9 cellular contexts compared by ENCODE assay signal in the genomic region with DNA sequence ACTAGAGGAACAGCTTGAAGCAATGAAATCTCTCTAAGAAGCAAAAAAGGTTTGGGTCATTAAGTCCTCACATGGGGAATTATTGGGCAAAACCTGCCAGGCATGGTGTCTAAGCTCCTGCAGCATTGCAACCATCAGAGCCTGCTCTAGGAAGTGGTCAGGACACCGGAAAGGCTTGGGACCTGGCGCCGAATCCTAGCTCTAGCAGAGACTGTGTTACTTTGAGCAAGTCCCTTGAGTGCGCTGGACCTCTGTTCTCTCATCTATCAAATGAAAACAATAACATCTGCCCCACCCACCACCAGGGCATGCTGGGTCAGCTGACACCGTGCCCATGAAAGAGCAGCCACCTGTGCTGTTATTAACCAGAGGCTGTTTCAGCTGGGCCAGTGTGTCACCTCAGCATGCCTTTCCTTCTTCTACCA. TPM values are rescaled to one million over a fixed set of nuclear protein-coding genes. Genes with fewer than 3 reads are reported as not detected.
DNase-seq lines count a peak whose midpoint lies in the region; ATAC-seq, FAIRE-seq and TF ChIP-seq lines count a peak whose summit lies in the region.
"Had no signal": no experiment of that assay in that cellular context is flagged by ENCODE, and none has a peak within 500 bp of the region (broad histone marks: within the 10 kb centered on the region; RNA-seq: fewer than 3 reads in every experiment).

No MANE protein-coding gene starts in this region.

- peaks cover 7% of the 10 kb centered on the region for H4K20me1 ChIP-seq in hepatocyte (ENCODE audit: insufficient read depth, poor library complexity, severe bottlenecking)

- 90% methylated on average over 5 of the region's 5 CpGs for WGBS in hepatocyte (ENCODE audit: low lambda C conversion rate, missing lambda C conversion rate)
- WGBS in small intestine, 3 donors: 19 to 54% (median 25%) methylated on average over 5 of the region's 5 CpGs
- no CpG with 5 or more reads among the region's 5 CpGs for WGBS in mesendoderm (ENCODE audit: extremely low coverage, insufficient coverage, low lambda C conversion rate)
- 95 to 96% methylated on average over 5 of the region's 5 CpGs for WGBS in endodermal cell (ENCODE audit: insufficient coverage in 1 of 2, insufficient read length in 1 of 2), 2 experiments

- TF ChIP-seq CTCF in HFFc6 (IDR thresholded peaks at IDR 0.05) (no peak), hepatocyte (IDR thresholded peaks at IDR 0.05; ENCODE audit: poor library complexity) (no peak), endodermal cell (conservative IDR thresholded peaks at IDR 0.05) (no peak)

- no peak overlapping the region for H2BK120ac ChIP-seq in mesendoderm (ENCODE audit: low read depth, low read length)

- H3K27ac ChIP-seq in hepatocyte (peak overlapping the region; percentile 90), small intestine (ENCODE audit: low read depth in 1 of 2, low read length in 1 of 2) (peak overlapping the region; percentile 85 to 90), mesendoderm (ENCODE audit: low read depth, low read length) (no peak overlapping the region), endodermal cell (ENCODE audit: low read depth, low read length) (no peak overlapping the region)

- no peak overlapping the region for H2AK5ac ChIP-seq in mesendoderm (ENCODE audit: low read length)

- no peaks in the 10 kb centered on the region for H3K9me3 Mint-ChIP-seq in HFFc6
- H3K9me3 Mint-ChIP-seq in endodermal cell: no peaks in the 10 kb centered on the region
- H3K9me3 Mint-ChIP-seq: activated naive CD8-positive, alpha-beta T cell treated with anti-CD3 and anti-CD28 coated beads, Interleukin-2, amount 10 ng/mL, durations not matched to agents 7 days and 5 days had no signal

- H3K27ac Mint-ChIP-seq in HFFc6 (peak overlapping the region; percentile 18; the same call in 1 of the 2 replicates), endodermal cell (no peak overlapping the region)
- H3K27ac Mint-ChIP-seq: activated naive CD8-positive, alpha-beta T cell treated with anti-CD3 and anti-CD28 coated beads, Interleukin-2, amount 10 ng/mL, durations not matched to agents 7 days and 5 days had no signal

- H3K36me3 ChIP-seq in hepatocyte (replicated peaks; ENCODE audit: insufficient read depth, low read depth): no peaks in the 10 kb centered on the region
- peaks cover 2 to 8% of the 10 kb centered on the region in 2 donors for H3K36me3 ChIP-seq in small intestine (ENCODE audit: control insufficient read depth in 2 of 2, insufficient read depth in 2 of 2, low read length in 2 of 2)
- no peaks in the 10 kb centered on the region for H3K36me3 ChIP-seq in mesendoderm (ENCODE audit: control insufficient read depth, insufficient read depth, low read length)
- H3K36me3 ChIP-seq in endodermal cell (ENCODE audit: control insufficient read depth, insufficient read depth, low read length): peaks cover 41% of the 10 kb centered on the region

- no peak overlapping the region for H2BK5ac ChIP-seq in mesendoderm (ENCODE audit: low read length)

- no peak overlapping the region for H3K18ac ChIP-seq in mesendoderm (ENCODE audit: low read length)

- H4K5ac ChIP-seq in mesendoderm (ENCODE audit: low read length): no peak overlapping the region

- H3K27me3 ChIP-seq in hepatocyte: no peaks in the 10 kb centered on the region
- no peaks in the 10 kb centered on the region for H3K27me3 ChIP-seq in small intestine (ENCODE audit: control insufficient read depth in 2 of 2, insufficient read depth in 2 of 2, low read length in 2 of 2)
- H3K27me3 ChIP-seq in mesendoderm (ENCODE audit: insufficient read depth, low read length, poor library complexity): no peaks in the 10 kb centered on the region
- H3K27me3 ChIP-seq in endodermal cell (ENCODE audit: control insufficient read depth, insufficient read depth, low read length, poor library complexity, severe bottlenecking): no peaks in the 10 kb centered on the region

- no peak overlapping the region for H4K8ac ChIP-seq in mesendoderm (ENCODE audit: low read depth, low read length)

- no peak overlapping the region for H3K23ac ChIP-seq in mesendoderm (ENCODE audit: low read length)

- H3K27me3 Mint-ChIP-seq in HFFc6 (ENCODE audit: insufficient read depth) (peaks cover 3% of the 10 kb centered on the region), endodermal cell (ENCODE audit: insufficient read depth) (no peaks in the 10 kb centered on the region)
- H3K27me3 Mint-ChIP-seq: activated naive CD8-positive, alpha-beta T cell treated with anti-CD3 and anti-CD28 coated beads, Interleukin-2, amount 10 ng/mL, durations not matched to agents 7 days and 5 days had no signal

- DNase-seq in HFFc6: no peak
- peak; percentile 27 for DNase-seq in SHP77 treated with DMSO at 0.1 percent for 48 hours (lab: John Stamatoyannopoulos, UW)
- peak; percentile 28 for DNase-seq in hepatocyte (ENCODE audit: low spot score)
- peak; percentile 91 for DNase-seq in small intestine
- DNase-seq in mesendoderm: no peak
- DNase-seq in NCI-H1436 (lab: John Stamatoyannopoulos, UW): no peak
- no peak for DNase-seq in endodermal cell
- DNase-seq: activated naive CD8-positive, alpha-beta T cell treated with anti-CD3 and anti-CD28 coated beads, Interleukin-2, amount 10 ng/mL, durations not matched to agents 7 days and 5 days had no signal

- H3K9me3 ChIP-seq in hepatocyte (ENCODE audit: low read depth) (no peaks in the 10 kb centered on the region), small intestine (ENCODE audit: control insufficient read depth, low read depth) (no peaks in the 10 kb centered on the region), endodermal cell (ENCODE audit: control insufficient read depth, low read length) (no peaks in the 10 kb centered on the region)

- H3K79me1 ChIP-seq in mesendoderm (ENCODE audit: low read length): peaks cover 15% of the 10 kb centered on the region

- H2BK15ac ChIP-seq in mesendoderm (replicated peaks; ENCODE audit: low read depth): no peak overlapping the region

- H3K4me3 ChIP-seq in hepatocyte (no peak overlapping the region), small intestine (ENCODE audit: low read depth in 1 of 2, low read length in 2 of 2) (no peak overlapping the region), mesendoderm (ENCODE audit: low read length) (no peak overlapping the region), endodermal cell (ENCODE audit: low read length) (no peak overlapping the region)

- H3K56ac ChIP-seq in mesendoderm (ENCODE audit: low read length): no peak overlapping the region

- H3K4me3 Mint-ChIP-seq in HFFc6: no peak overlapping the region
- H3K4me3 Mint-ChIP-seq in endodermal cell: no peak overlapping the region
- H3K4me3 Mint-ChIP-seq: activated naive CD8-positive, alpha-beta T cell treated with anti-CD3 and anti-CD28 coated beads, Interleukin-2, amount 10 ng/mL, durations not matched to agents 7 days and 5 days had no signal

- H3K4ac ChIP-seq in mesendoderm (ENCODE audit: low read depth, low read length): no peak overlapping the region

- ATAC-seq in HG03108 (IDR thresholded peaks at IDR 0.05; ENCODE audit: unreplicated experiment): no peak

- H3K36me3 Mint-ChIP-seq in HFFc6 (ENCODE audit: low read depth) (peaks cover 3% of the 10 kb centered on the region; the same call in 1 of the 2 replicates), endodermal cell (ENCODE audit: low read depth) (peaks cover 22% of the 10 kb centered on the region)

- H3K79me2 ChIP-seq in hepatocyte (peaks cover 79% of the 10 kb centered on the region), mesendoderm (ENCODE audit: control insufficient read depth, insufficient read depth, low read length) (peaks cover 10% of the 10 kb centered on the region)

- H3K4me1 ChIP-seq in hepatocyte (ENCODE audit: insufficient read depth) (peaks cover 45% of the 10 kb centered on the region), small intestine (ENCODE audit: control insufficient read depth in 2 of 2, insufficient read depth in 1 of 2, low read depth in 1 of 2, low read length in 1 of 2) (peaks cover 17 to 20% of the 10 kb centered on the region in 2 donors), mesendoderm (ENCODE audit: control insufficient read depth, low read depth, low read length) (peaks cover 5% of the 10 kb centered on the region), endodermal cell (ENCODE audit: control insufficient read depth, insufficient read depth, low read length) (peaks cover 5% of the 10 kb centered on the region)

- H3K4me2 ChIP-seq in hepatocyte (peak overlapping the region; percentile 54), mesendoderm (ENCODE audit: low read length) (no peak overlapping the region)

- H3K9me2 ChIP-seq in hepatocyte (replicated peaks; ENCODE audit: insufficient read depth): no peaks in the 10 kb centered on the region

- no peak for FAIRE-seq in small intestine (lab: Jason Lieb, UNC)

- H2AFZ ChIP-seq in hepatocyte: no peak overlapping the region

- H3K9ac ChIP-seq in mesendoderm (ENCODE audit: low read length) (no peak overlapping the region), endodermal cell (ENCODE audit: extremely low read depth, low read length, poor library complexity, severe bottlenecking) (no peak overlapping the region)

- peaks cover 62% of the 10 kb centered on the region for H3K4me1 Mint-ChIP-seq in HFFc6 (ENCODE audit: low read depth)
- peaks cover 10% of the 10 kb centered on the region for H3K4me1 Mint-ChIP-seq in endodermal cell

RNA-seq across cellular contexts. Expression of a gene that starts 6.3 kb away (rescaled TPM):
- total RNA-seq in HFFc6 (2021; fragmentation: NEBNext Ultra II Directional; extraction: Animal tissue kit (Norgen Biotek cat#: 25700)): 10 to 100 TPM; 57.6 to 84.6 (median 71.1) TPM
- total RNA-seq in hepatocyte (32.5 and 33.6 TPM in 2 replicates), endodermal cell (10 to 100 TPM; 27.0 to 28.3 TPM)
- polyA plus RNA-seq in hepatocyte (44.4 and 44.5 TPM in 2 replicates), small intestine (10 to 100 TPM; 12.1 to 27.6 (median 14.6) TPM)
- polyA plus RNA-seq in mesendoderm (2013, experiment 1 of 2): 21.1 TPM
- 22.5 TPM for polyA plus RNA-seq in mesendoderm (2013, experiment 2 of 2)
- 20.1 TPM for polyA plus RNA-seq in endodermal cell (2013, experiment 1 of 2)
- polyA plus RNA-seq in endodermal cell (2013, experiment 2 of 2): 18.2 TPM

RNA-seq across cellular contexts. Expression of a gene that starts 6.5 kb away (rescaled TPM):
- 10 to 100 TPM; 54.9 to 71.4 (median 60.4) TPM for total RNA-seq in HFFc6 (2021; fragmentation: NEBNext Ultra II Directional; extraction: Animal tissue kit (Norgen Biotek cat#: 25700))
- total RNA-seq in hepatocyte (90.1 and 96.4 TPM in 2 replicates), endodermal cell (10 to 100 TPM; 65.4 to 66.2 TPM)
- polyA plus RNA-seq in hepatocyte (66.9 and 71.2 TPM in 2 replicates), small intestine (10 to 100 TPM; 50.3 to 59.9 (median 53.2) TPM)
- 40.2 TPM for polyA plus RNA-seq in mesendoderm (2013, experiment 1 of 2)
- 40.3 TPM for polyA plus RNA-seq in mesendoderm (2013, experiment 2 of 2)
- 71.4 TPM for polyA plus RNA-seq in endodermal cell (2013, experiment 1 of 2)
- 58.3 TPM for polyA plus RNA-seq in endodermal cell (2013, experiment 2 of 2)

RNA-seq across cellular contexts. Expression of a gene that starts 45.8 kb away (rescaled TPM):
- total RNA-seq in HFFc6 (2021; fragmentation: NEBNext Ultra II Directional; extraction: Animal tissue kit (Norgen Biotek cat#: 25700)): 100 to 1,000 TPM in 2 of 6 experiments, 10 to 100 TPM in 4; 88.0 to 106 (median 93.3) TPM
- total RNA-seq in hepatocyte (56.3 and 60.9 TPM in 2 replicates), endodermal cell (100 to 1,000 TPM; 190 to 211 TPM)
- polyA plus RNA-seq in hepatocyte (59.8 and 64.1 TPM in 2 replicates), small intestine (10 to 100 TPM; 55.4 to 72.0 (median 61.7) TPM)
- 91.0 TPM for polyA plus RNA-seq in mesendoderm (2013, experiment 1 of 2)
- polyA plus RNA-seq in mesendoderm (2013, experiment 2 of 2): 90.0 TPM
- 171 TPM for polyA plus RNA-seq in endodermal cell (2013, experiment 1 of 2)
- 169 TPM for polyA plus RNA-seq in endodermal cell (2013, experiment 2 of 2)

RNA-seq across cellular contexts. Expression of a gene that starts 50.9 kb away (rescaled TPM):
- total RNA-seq in HFFc6 (2021; fragmentation: NEBNext Ultra II Directional; extraction: Animal tissue kit (Norgen Biotek cat#: 25700)): 100 to 1,000 TPM; 167 to 195 (median 180) TPM
- total RNA-seq in hepatocyte (119 and 138 TPM in 2 replicates), endodermal cell (100 to 1,000 TPM; 145 to 159 TPM)
- polyA plus RNA-seq in hepatocyte (92.8 and 101 TPM in 2 replicates), small intestine (10 to 100 TPM; 44.5 to 84.5 (median 48.9) TPM)
- 93.9 TPM for polyA plus RNA-seq in mesendoderm (2013, experiment 1 of 2)
- 92.1 TPM for polyA plus RNA-seq in mesendoderm (2013, experiment 2 of 2)
- polyA plus RNA-seq in endodermal cell (2013, experiment 1 of 2): 103 TPM
- 93.9 TPM for polyA plus RNA-seq in endodermal cell (2013, experiment 2 of 2)

Comparison
In these comparisons a context has a peak if more than half of its experiments do, and no peak if none do; other contexts are left out.
1. DNase-seq: peak in SHP77 treated with DMSO at 0.1 percent for 48 hours (single experiment), hepatocyte (single experiment) and small intestine (single experiment); none in HFFc6 (single experiment), mesendoderm (single experiment), NCI-H1436 (single experiment) and endodermal cell (single experiment).
2. H3K27ac ChIP-seq: peak in hepatocyte (single experiment) and small intestine (2 of 2); none in mesendoderm (single experiment) and endodermal cell (single experiment).